In the genomic region with DNA sequence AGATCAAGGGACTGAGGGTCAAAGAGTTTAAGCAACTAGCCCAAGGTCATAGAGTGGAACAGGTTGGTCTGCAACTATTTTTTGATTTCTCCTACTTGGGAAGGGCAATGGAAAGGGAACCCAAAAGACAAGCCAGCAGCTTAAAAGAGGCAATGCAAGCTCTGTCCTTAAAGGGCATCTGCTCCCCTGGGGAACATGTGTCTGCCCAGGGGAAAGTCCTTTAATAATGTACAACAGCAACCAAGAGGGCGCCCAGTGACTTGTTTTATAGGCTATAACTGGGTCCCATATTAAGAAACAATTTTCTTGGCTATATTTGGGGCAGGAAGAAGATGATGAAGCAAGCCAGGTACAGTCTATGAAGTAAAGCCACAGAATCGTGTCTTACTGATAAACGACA, we compare ENCODE assay signal across 1 cellular context.
TF ChIP-seq lines count a peak whose summit lies in the region.

No MANE protein-coding gene starts in this region.

TF ChIP-seq in IMR-90, 13 proteins besides CTCF, POLR2A, EP300 and RAD21:
- TF ChIP-seq CEBPB (IDR thresholded peaks at IDR 0.05; ENCODE audit: low read depth, low read length), result no peak
- TF ChIP-seq MAZ (IDR thresholded peaks at IDR 0.05; ENCODE audit: borderline replicate concordance, low read depth, low read length), result no peak
- TF ChIP-seq ELK1 (IDR thresholded peaks at IDR 0.05; ENCODE audit: borderline replicate concordance, low read depth, low read length), result no peak
- no peak for TF ChIP-seq RFX5 (IDR thresholded peaks at IDR 0.05; ENCODE audit: low read depth, low read length)
- TF ChIP-seq FOS (IDR thresholded peaks at IDR 0.05; ENCODE audit: low read depth, low read length), result no peak
- no peak for TF ChIP-seq CHD1 (IDR thresholded peaks at IDR 0.05; ENCODE audit: low read depth, low read length)
- TF ChIP-seq USF2 (IDR thresholded peaks at IDR 0.05; ENCODE audit: low read depth, low read length), result no peak
- TF ChIP-seq RCOR1 (IDR thresholded peaks at IDR 0.05; ENCODE audit: insufficient replicate concordance, low read length), result no peak
- TF ChIP-seq NFE2L2 (IDR thresholded peaks at IDR 0.05; ENCODE audit: low read depth, low read length), result no peak
- no peak for TF ChIP-seq SMC3 (IDR thresholded peaks at IDR 0.05; ENCODE audit: low read depth, low read length)
- TF ChIP-seq MAFK (IDR thresholded peaks at IDR 0.05; ENCODE audit: low read depth, low read length), result no peak
- no peak for TF ChIP-seq BHLHE40 (IDR thresholded peaks at IDR 0.05; ENCODE audit: low read depth, low read length)
